8 cellular contexts compared by ENCODE assay signal in genomic region chr10:46544989-46545791, GRCh38. TPM values are rescaled to one million over a fixed set of nuclear protein-coding genes. Genes with fewer than 3 reads are reported as not detected.
DNase-seq lines count a peak whose midpoint lies in the region; ATAC-seq and TF ChIP-seq lines count a peak whose summit lies in the region.

No MANE protein-coding gene starts in this region.

- H3K27me3 ChIP-seq in suprapubic skin = peaks cover 13% of the 10 kb centered on the region

- H3K27ac ChIP-seq in suprapubic skin = no peak overlapping the region

- no peaks in the 10 kb centered on the region for H3K36me3 ChIP-seq in suprapubic skin

- peak; percentile 2 for DNase-seq in activated naive CD4-positive, alpha-beta T cell treated with Interleukin-2 at 50 U/mL for 16 hours
- no peak for DNase-seq in activated naive CD4-positive, alpha-beta T cell (lab: John Stamatoyannopoulos, UW)
- DNase-seq in RPMI7951 (ENCODE audit: low read depth) (peak; percentile 47), fibroblast of peridontal ligament (ENCODE audit: extremely low read depth) (peak; percentile 35), suprapubic skin (ENCODE audit: low spot score in 2 of 2) (peak; percentile 57 to 77), NCI-H2029 treated with DMSO at 0.1 percent for 48 hours (lab: John Stamatoyannopoulos, UW) (no peak), NCI-H1417 (lab: John Stamatoyannopoulos, UW) (no peak)

- peak; percentile 9 to 36 for TF ChIP-seq CTCF in suprapubic skin (IDR thresholded peaks at IDR 0.05)

- no peaks in the 10 kb centered on the region for H3K9me3 ChIP-seq in suprapubic skin

- H3K4me3 ChIP-seq in suprapubic skin = no peak overlapping the region

- TF ChIP-seq POLR2A in suprapubic skin (IDR thresholded peaks at IDR 0.05) = no peak

- ATAC-seq in GM21529 (IDR thresholded peaks at IDR 0.05; ENCODE audit: unreplicated experiment) = no peak

- WGBS in suprapubic skin = 47% methylated on average over 3 of the region's 3 CpGs

- no peak for TF ChIP-seq EP300 in suprapubic skin (IDR thresholded peaks at IDR 0.05)

- peaks cover 32% of the 10 kb centered on the region for H3K4me1 ChIP-seq in suprapubic skin

RNA-seq across cellular contexts. Expression of gene GPRIN2, which starts 11.3 kb away (rescaled TPM):
- total RNA-seq in RPMI7951 (2014; rRNA removed; shearing (Covaris generic)) = not detected in 2 replicates
- total RNA-seq in suprapubic skin = 10 to 100 TPM; 32.8 to 61.2 (median 40.4) TPM

RNA-seq across cellular contexts. Expression of gene SYT15, which starts 33.7 kb away (rescaled TPM):
- under 0.01 TPM in 1 of 2 replicates, not detected in the other for total RNA-seq in RPMI7951 (2014; rRNA removed; shearing (Covaris generic))
- total RNA-seq in suprapubic skin = 1 to 10 TPM in 3 of 4 donors, under 1 TPM in 1; 0.26 to 4.0 (median 2.6) TPM

Comparison
In these comparisons a context has a peak if more than half of its experiments do, and no peak if none do; other contexts are left out.
1. DNase-seq: peak in activated naive CD4-positive, alpha-beta T cell treated with Interleukin-2 at 50 U/mL for 16 hours (single experiment), RPMI7951 (single experiment), fibroblast of peridontal ligament (single experiment) and suprapubic skin (2 of 2); none in activated naive CD4-positive, alpha-beta T cell (0 of 4), NCI-H2029 treated with DMSO at 0.1 percent for 48 hours (single experiment) and NCI-H1417 (0 of 3).
2. RNA of gene GPRIN2, which starts 11.3 kb away (total RNA-seq): 32.8 to 61.2 TPM in suprapubic skin; not detected in RPMI7951; every median in the first group is over 10 times any median in the second.